20 cellular contexts compared by ENCODE assay signal in the genomic region with DNA sequence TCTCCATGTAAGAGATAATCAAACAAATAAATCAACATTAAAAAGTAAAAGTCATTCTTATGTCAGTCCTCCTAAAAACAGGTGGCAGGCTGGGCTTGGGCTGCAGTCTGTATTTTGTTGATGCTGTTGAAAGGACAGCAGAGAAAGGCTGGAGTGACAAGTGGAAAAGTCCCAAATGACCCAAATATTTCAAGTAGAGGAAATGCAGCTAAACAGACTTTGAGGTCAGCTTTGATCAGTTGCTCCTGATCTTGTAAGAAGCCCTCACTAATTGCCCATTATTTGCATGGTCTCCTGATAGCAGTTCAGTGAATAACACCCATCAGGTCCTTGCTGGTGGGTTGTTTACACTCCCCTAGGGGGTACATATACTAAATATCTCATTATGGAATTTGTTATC.
"Had no signal": no experiment of that assay in that cellular context is flagged by ENCODE, and none has a peak within 500 bp of the region (broad histone marks: within the 10 kb centered on the region; RNA-seq: fewer than 3 reads in every experiment).

No MANE protein-coding gene starts in this region.

- H3K27ac ChIP-seq: SJSA1, SK-N-MC had no signal

- DNase-seq: KBM-7, MV-4-11, NCI-H1048, NCI-H1105, NCI-H1417, NCI-H146, NCI-H1694 treated with DMSO at 0.1 percent for 48 hours, NCI-H1930, NCI-H2081, NCI-H2107, NCI-H2227 treated with DMSO at 0.1 percent for 48 hours, NCI-H524, NCI-H526 treated with DMSO at 0.1 percent for 48 hours, NCI-H774, Right ventricle myocardium superior, RPMI8226, SIG-M5 had no signal

- H3K9me3 ChIP-seq: SJSA1 had no signal

- H3K27me3 ChIP-seq: SJSA1 had no signal

- H3K36me3 ChIP-seq: SJSA1 had no signal

- FAIRE-seq: RCC 7860 had no signal

- H3K4me3 ChIP-seq: SJSA1, SK-N-MC had no signal
